In the genomic region with DNA sequence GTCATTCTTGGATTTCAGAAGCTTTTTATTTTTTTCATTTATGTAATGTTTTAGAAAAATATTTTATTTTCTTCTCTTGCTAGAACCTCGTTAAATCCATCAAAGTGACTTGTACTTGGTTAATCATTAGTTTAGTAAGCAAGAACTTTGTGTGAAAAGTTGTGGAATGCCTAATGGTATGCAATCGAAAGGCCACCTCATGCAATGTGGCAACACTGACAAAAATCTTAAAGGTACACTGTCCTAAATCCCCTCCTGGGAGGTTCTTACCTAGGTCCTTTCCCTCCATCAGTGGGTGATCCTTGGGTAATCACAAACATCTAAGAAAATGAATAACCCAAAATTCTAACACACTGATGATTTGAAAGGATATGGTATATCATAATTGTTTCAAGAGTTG, we compare ENCODE assay signal across 23 cellular contexts.
"Had no signal": no experiment of that assay in that cellular context is flagged by ENCODE, and none has a peak within 500 bp of the region (broad histone marks: within the 10 kb centered on the region; RNA-seq: fewer than 3 reads in every experiment).

No MANE protein-coding gene starts in this region.

- DNase-seq: activated CD4-positive, alpha-beta T cell treated with anti-CD3 and anti-CD28 coated beads, Interleukin-2, amount 50 U/mL, for 4 hours; activated effector memory CD4-positive, alpha-beta T cell treated with Interleukin-2 at 50 U/mL for 16 hours; activated naive CD4-positive, alpha-beta T cell treated with anti-CD3 and anti-CD28 coated beads, Interleukin-2, amount 10 ng/mL, durations not matched to agents 7 days and 5 days; activated T-cell treated with anti-CD3 and anti-CD28 coated beads, Interleukin-2, amount 50 U/mL, for 72 hours; amygdala; erythroblast; foreskin fibroblast; immature natural killer cell; left colon; naive thymus-derived CD8-positive, alpha-beta T cell; spleen; stimulated activated CD4-positive, alpha-beta T cell treated with anti-CD3 and anti-CD28 coated beads, Interleukin-4, amount 100 ng/mL, for 1 hour; stimulated activated naive CD4-positive, alpha-beta T cell treated with Interleukin-2 at 50 U/mL for 16 hours; T1000 had no signal

- H3K27me3 ChIP-seq: cardiac muscle cell, spleen, vagina had no signal

- H3K4me3 ChIP-seq: cardiac muscle cell, lung, spleen, thoracic aorta, vagina had no signal

- H3K36me3 Mint-ChIP-seq: activated naive CD4-positive, alpha-beta T cell treated with anti-CD3 and anti-CD28 coated beads, Interleukin-2, amount 10 ng/mL, durations not matched to agents 7 days and 5 days; immature natural killer cell; mesothelial cell of epicardium; naive thymus-derived CD8-positive, alpha-beta T cell; type B pancreatic cell; WTC11 had no signal

- ATAC-seq: activated T-cell treated with anti-CD3 and anti-CD28 coated beads, Interleukin-2, amount 50 U/mL, for 72 hours; left colon; naive thymus-derived CD8-positive, alpha-beta T cell; WTC11 had no signal

- H3K4me3 Mint-ChIP-seq: activated naive CD4-positive, alpha-beta T cell treated with anti-CD3 and anti-CD28 coated beads, Interleukin-2, amount 10 ng/mL, durations not matched to agents 7 days and 5 days; activated T-cell treated with anti-CD3 and anti-CD28 coated beads, Interleukin-2, amount 50 U/mL, for 72 hours; immature natural killer cell; mesothelial cell of epicardium; naive thymus-derived CD8-positive, alpha-beta T cell; T-helper 1 cell treated with Interleukin-12 subunit alpha and Interleukin-12 subunit beta and Interleukin-4 antibody, amounts not matched to agents 30 μg/mL and 1 μg/mL, for 36 hours; type B pancreatic cell; WTC11 had no signal

- H3K4me1 Mint-ChIP-seq: activated naive CD4-positive, alpha-beta T cell treated with anti-CD3 and anti-CD28 coated beads, Interleukin-2, amount 10 ng/mL, durations not matched to agents 7 days and 5 days; immature natural killer cell; mesothelial cell of epicardium; naive thymus-derived CD8-positive, alpha-beta T cell; WTC11 had no signal

- H3K36me3 ChIP-seq: cardiac muscle cell, spleen, thoracic aorta, vagina had no signal

- H3K27ac Mint-ChIP-seq: activated naive CD4-positive, alpha-beta T cell treated with anti-CD3 and anti-CD28 coated beads, Interleukin-2, amount 10 ng/mL, durations not matched to agents 7 days and 5 days; activated T-cell treated with anti-CD3 and anti-CD28 coated beads, Interleukin-2, amount 50 U/mL, for 72 hours; immature natural killer cell; mesothelial cell of epicardium; naive thymus-derived CD8-positive, alpha-beta T cell; T-helper 1 cell treated with Interleukin-12 subunit alpha and Interleukin-12 subunit beta and Interleukin-4 antibody, amounts not matched to agents 30 μg/mL and 1 μg/mL, for 36 hours; type B pancreatic cell; WTC11 had no signal

- H3K27me3 Mint-ChIP-seq: activated naive CD4-positive, alpha-beta T cell treated with anti-CD3 and anti-CD28 coated beads, Interleukin-2, amount 10 ng/mL, durations not matched to agents 7 days and 5 days; naive thymus-derived CD8-positive, alpha-beta T cell; progenitor cell of endocrine pancreas; type B pancreatic cell had no signal

- H3K9me3 Mint-ChIP-seq: type B pancreatic cell had no signal
